Comparison of ENCODE assay signal across 8 cellular contexts in genomic region chr3:31132132-31132769, GRCh38.
DNase-seq lines count a peak whose midpoint lies in the region; ATAC-seq, FAIRE-seq and TF ChIP-seq lines count a peak whose summit lies in the region.

No MANE protein-coding gene starts in this region.

- TF ChIP-seq CTCF in DOHH2 (IDR thresholded peaks at IDR 0.05; ENCODE audit: low read depth, low read length, poor library complexity, severe bottlenecking) (peak; percentile 48), K562 (IDR thresholded peaks at IDR 0.05 in 2 of 3, conservative IDR thresholded peaks at IDR 0.05 in 1 of 3; ENCODE audit: insufficient read depth in 2 of 3, low read depth in 1 of 3, low read length in 3 of 3) (peak in 2 of 3 experiments; percentile 31 to 54; a peak in 3 of 6 replicates), HepG2 (CRISPR knock-in tag; IDR thresholded peaks at IDR 0.05) (peak; percentile 65)

- CTCF ChIA-PET in K562 (lab: Yijun Ruan, JAX; ENCODE audit: low intra/inter-chr PET ratio), result interaction anchor here (1.4 kb wide), 1 partner anchor 363 kb away, joined by 4 read pairs; no protein-coding TSS in a partner anchor
- CTCF ChIA-PET in HepG2 (lab: Yijun Ruan, JAX; ENCODE audit: low intra/inter-chr PET ratio, low total read pairs), result interaction anchor here (1.2 to 1.6 kb wide), 5 partner anchors 316 to 1119 kb away, joined by 3 to 17 read pairs (median 7); no protein-coding TSS in a partner anchor

- 7% methylated on average over 2 of the region's 2 CpGs for WGBS in K562 (ENCODE audit: insufficient coverage, low coverage, missing lambda C conversion rate)
- 33% methylated on average over 2 of the region's 2 CpGs for WGBS in HepG2 (ENCODE audit: low lambda C conversion rate)

- TF ChIP-seq RAD21 in Ishikawa (IDR thresholded peaks at IDR 0.05; ENCODE audit: low read depth), result peak; percentile 92
- TF ChIP-seq RAD21 in K562 (CRISPR knock-in tag; conservative IDR thresholded peaks at IDR 0.05 in 1 of 2, IDR thresholded peaks at IDR 0.05 in 1 of 2), result peak; percentile 92 to 93
- TF ChIP-seq RAD21 in HepG2 (CRISPR knock-in tag; IDR thresholded peaks at IDR 0.05), result peak; percentile 59; the same call in 1 of the 2 replicates

- no peaks in the 10 kb centered on the region for H3F3A ChIP-seq in DOHH2 (ENCODE audit: control insufficient read depth, insufficient read depth)

- H3K36me3 ChIP-seq in DOHH2 (ENCODE audit: control insufficient read depth, low read length) (no peaks in the 10 kb centered on the region), K562 (ENCODE audit: control insufficient read depth, insufficient read depth, low read length) (no peaks in the 10 kb centered on the region), HepG2 (replicated peaks in 1 of 2; ENCODE audit: control insufficient read depth in 1 of 2, insufficient read depth in 2 of 2, low read length in 2 of 2) (no peaks in the 10 kb centered on the region)

- TF ChIP-seq POLR2A in K562 (conservative IDR thresholded peaks at IDR 0.05), result no peak
- no peak for TF ChIP-seq POLR2A in HepG2 (IDR thresholded peaks at IDR 0.05; ENCODE audit: insufficient read depth in 1 of 2, low read depth in 2 of 2, low read length in 2 of 2)

- DNase-seq in K562 (ENCODE audit: extremely low read depth in 1 of 4, low spot score in 3 of 4) (peak in 2 of 4 experiments; percentile 16 to 38), HepG2 (ENCODE audit: low spot score) (peak; percentile 39)
- no peak for DNase-seq in stimulated activated CD4-positive, alpha-beta T cell treated with anti-CD3 and anti-CD28 coated beads, Interleukin-12 subunit alpha, Interleukin-12 subunit beta, amount 100 ng/mL, for 4 hours

- no TSS peak for BruUV-seq in K562 (replicated peaks; lab: Mats Ljungman, UMichigan)
- no TSS peak for BruUV-seq in HepG2 (replicated peaks; lab: Mats Ljungman, UMichigan)

- H3K27ac ChIP-seq in DOHH2 (ENCODE audit: low read depth, low read length), result no peak overlapping the region
- no peak overlapping the region for H3K27ac ChIP-seq in K562 (ENCODE audit: extremely low read depth, low read depth, low read length)
- H3K27ac ChIP-seq in HepG2 (ENCODE audit: extremely low read length, insufficient read depth, low read length), result no peak overlapping the region

- H2AFZ ChIP-seq in K562 (ENCODE audit: low read depth, low read length), result no peak overlapping the region
- no peak overlapping the region for H2AFZ ChIP-seq in HepG2 (ENCODE audit: low read length)

- H3K4me3 ChIP-seq in DOHH2 (ENCODE audit: low read length), result no peak overlapping the region
- H3K4me3 ChIP-seq in K562, result no peak overlapping the region
- H3K4me3 ChIP-seq in HepG2 (replicated peaks in 1 of 3; ENCODE audit: insufficient read depth in 1 of 3, low read depth in 2 of 3, low read length in 3 of 3), result no peak overlapping the region

- H3K9me3 ChIP-seq in DOHH2 (ENCODE audit: control insufficient read depth, insufficient read depth, low read length) (no peaks in the 10 kb centered on the region), K562 (replicated peaks; ENCODE audit: control insufficient read depth, insufficient read depth, low read depth, low read length) (no peaks in the 10 kb centered on the region), HepG2 (ENCODE audit: low read length) (no peaks in the 10 kb centered on the region)

- no peaks in the 10 kb centered on the region for H3K9me1 ChIP-seq in K562 (ENCODE audit: control insufficient read depth, insufficient read depth, low read length)

- FAIRE-seq in K562 (lab: Jason Lieb, UNC) (no peak), HepG2 (lab: Jason Lieb, UNC) (peak; percentile 32)

- in situ Hi-C loops in K562 (cut with MboI), result no loop called here
- in situ Hi-C loops in HepG2 (cut with HindIII; ENCODE audit: extremely low pct_ligation_motif_present, low pct_unique_long_range_greater_than_20kb), result loop anchor here (5.0 to 25.0 kb wide), 2 partner anchors 365 to 1120 kb away; no protein-coding TSS in a partner anchor

- H3K9ac ChIP-seq in K562 (ENCODE audit: insufficient read depth in 1 of 2, low read depth in 2 of 2, low read length in 2 of 2), result no peak overlapping the region
- H3K9ac ChIP-seq in HepG2 (ENCODE audit: insufficient read depth, low read depth, low read length), result no peak overlapping the region

- TF ChIP-seq EP300 in Ishikawa (IDR thresholded peaks at IDR 0.05; ENCODE audit: borderline replicate concordance) (no peak), K562 (IDR thresholded peaks at IDR 0.05; ENCODE audit: low read length) (no peak), HepG2 (IDR thresholded peaks at IDR 0.05; ENCODE audit: low read depth in 2 of 2, low read length in 2 of 2) (no peak), HepG2 (CRISPR knock-in tag; IDR thresholded peaks at IDR 0.05; ENCODE audit: borderline replicate concordance) (no peak)

- POLR2A ChIA-PET in K562 (lab: Yijun Ruan, JAX) (no interaction called here), HepG2 (lab: Yijun Ruan, JAX) (no interaction called here)

- H4K20me1 ChIP-seq in DOHH2 (ENCODE audit: control insufficient read depth, insufficient read depth, low read depth, low read length) (no peaks in the 10 kb centered on the region), K562 (replicated peaks; ENCODE audit: control insufficient read depth, insufficient read depth, low read length) (no peaks in the 10 kb centered on the region), HepG2 (ENCODE audit: insufficient read depth, low read length) (no peaks in the 10 kb centered on the region)

- ATAC-seq in GM19438 (IDR thresholded peaks at IDR 0.05; ENCODE audit: low read depth, unreplicated experiment) (peak; percentile 45), K562 (peak; percentile 33; the same call in 1 of the 3 replicates), HepG2 (peak; percentile 75), GM19324 (IDR thresholded peaks at IDR 0.05; ENCODE audit: low FRiP score, unreplicated experiment) (no peak), HG03108 (IDR thresholded peaks at IDR 0.05; ENCODE audit: unreplicated experiment) (no peak)

- no peaks in the 10 kb centered on the region for H3K27me3 ChIP-seq in DOHH2 (ENCODE audit: control insufficient read depth, low read length)
- no peaks in the 10 kb centered on the region for H3K27me3 ChIP-seq in K562 (ENCODE audit: control insufficient read depth in 2 of 2, insufficient read depth in 2 of 2, low read length in 2 of 2)
- H3K27me3 ChIP-seq in HepG2 (ENCODE audit: control insufficient read depth in 1 of 2, insufficient read depth in 2 of 2, low read length in 2 of 2), result no peaks in the 10 kb centered on the region

- intact Hi-C loops in K562 (cut with micrococcal nuclease) (loop anchor here (5.0 kb wide), 2 partner anchors 200 to 355 kb away; no protein-coding TSS in a partner anchor), HepG2 (cut with micrococcal nuclease; ENCODE audit: unreplicated experiment) (loop anchor here (1.0 to 5.0 kb wide), 3 partner anchors 200 to 1119 kb away; no protein-coding TSS in a partner anchor)

- H3K4me2 ChIP-seq in DOHH2 (ENCODE audit: low read length), result no peak overlapping the region
- H3K4me2 ChIP-seq in K562 (ENCODE audit: insufficient read depth, low read length), result no peak overlapping the region
- H3K4me2 ChIP-seq in HepG2 (ENCODE audit: low read depth, low read length), result no peak overlapping the region

- H3K9me2 ChIP-seq in DOHH2 (replicated peaks; ENCODE audit: control insufficient read depth, low read length), result no peaks in the 10 kb centered on the region

- no peaks in the 10 kb centered on the region for H3K4me1 ChIP-seq in DOHH2 (ENCODE audit: control insufficient read depth, low read length)
- H3K4me1 ChIP-seq in K562 (replicated peaks in 1 of 2; ENCODE audit: control insufficient read depth in 2 of 2, insufficient read depth in 2 of 2, low read length in 2 of 2), result no peaks in the 10 kb centered on the region
- H3K4me1 ChIP-seq in HepG2 (ENCODE audit: insufficient read depth, low read length), result no peaks in the 10 kb centered on the region

- no peaks in the 10 kb centered on the region for H3K79me2 ChIP-seq in DOHH2 (ENCODE audit: control insufficient read depth, low read length)
- no peaks in the 10 kb centered on the region for H3K79me2 ChIP-seq in K562 (ENCODE audit: control insufficient read depth, insufficient read depth, low read length)
- H3K79me2 ChIP-seq in HepG2 (ENCODE audit: insufficient read depth, low read length), result no peaks in the 10 kb centered on the region

TF ChIP-seq in Ishikawa, 13 proteins besides CTCF, POLR2A, EP300 and RAD21 (continues in another document):
- no peak for TF ChIP-seq CREB1 (IDR thresholded peaks at IDR 0.05; ENCODE audit: low read depth)
- TF ChIP-seq TEAD4 (IDR thresholded peaks at IDR 0.05), result no peak

TF ChIP-seq in K562, 482 proteins besides CTCF, POLR2A, EP300 and RAD21 (continues in another document):
- peak; percentile 58 for TF ChIP-seq ZFP1 (CRISPR knock-in tag; IDR thresholded peaks at IDR 0.05)
- TF ChIP-seq MAZ (CRISPR knock-in tag; conservative IDR thresholded peaks at IDR 0.05 in 1 of 2, IDR thresholded peaks at IDR 0.05 in 1 of 2), result no peak
- TF ChIP-seq, protein P1, sequence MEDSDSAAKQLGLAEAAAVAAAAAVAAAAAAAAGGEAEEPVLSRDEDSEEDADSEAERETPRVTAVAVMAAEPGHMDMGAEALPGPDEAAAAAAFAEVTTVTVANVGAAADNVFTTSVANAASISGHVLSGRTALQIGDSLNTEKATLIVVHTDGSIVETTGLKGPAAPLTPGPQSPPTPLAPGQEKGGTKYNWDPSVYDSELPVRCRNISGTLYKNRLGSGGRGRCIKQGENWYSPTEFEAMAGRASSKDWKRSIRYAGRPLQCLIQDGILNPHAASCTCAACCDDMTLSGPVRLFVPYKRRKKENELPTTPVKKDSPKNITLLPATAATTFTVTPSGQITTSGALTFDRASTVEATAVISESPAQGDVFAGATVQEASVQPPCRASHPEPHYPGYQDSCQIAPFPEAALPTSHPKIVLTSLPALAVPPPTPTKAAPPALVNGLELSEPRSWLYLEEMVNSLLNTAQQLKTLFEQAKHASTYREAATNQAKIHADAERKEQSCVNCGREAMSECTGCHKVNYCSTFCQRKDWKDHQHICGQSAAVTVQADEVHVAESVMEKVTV (CRISPR knock-in tag; IDR thresholded peaks at IDR 0.05), result peak; percentile 89

TF ChIP-seq in HepG2, 621 proteins besides CTCF, POLR2A, EP300 and RAD21:
- TF ChIP-seq TAF1 (CRISPR knock-in tag; IDR thresholded peaks at IDR 0.05) (no peak), STAG1 (CRISPR knock-in tag; IDR thresholded peaks at IDR 0.05) (peak; percentile 84), SMC3 (IDR thresholded peaks at IDR 0.05; ENCODE audit: low read length) (peak; percentile 82), ZNF362 (CRISPR knock-in tag; IDR thresholded peaks at IDR 0.05; ENCODE audit: borderline replicate concordance) (peak; percentile 36; the same call in 1 of the 2 replicates)

Comparison
In these comparisons a context has a peak if more than half of its experiments do, and no peak if none do; other contexts are left out.
1. ATAC-seq: peak in GM19438 (single experiment), K562 (single experiment) and HepG2 (single experiment); none in GM19324 (single experiment) and HG03108 (single experiment).
2. Peak in every context shown above with its lines, with median percentiles within 50 percentile points of each other: CTCF ChIP-seq.